ENCODE assay signal across 17 cellular contexts in the genomic region with DNA sequence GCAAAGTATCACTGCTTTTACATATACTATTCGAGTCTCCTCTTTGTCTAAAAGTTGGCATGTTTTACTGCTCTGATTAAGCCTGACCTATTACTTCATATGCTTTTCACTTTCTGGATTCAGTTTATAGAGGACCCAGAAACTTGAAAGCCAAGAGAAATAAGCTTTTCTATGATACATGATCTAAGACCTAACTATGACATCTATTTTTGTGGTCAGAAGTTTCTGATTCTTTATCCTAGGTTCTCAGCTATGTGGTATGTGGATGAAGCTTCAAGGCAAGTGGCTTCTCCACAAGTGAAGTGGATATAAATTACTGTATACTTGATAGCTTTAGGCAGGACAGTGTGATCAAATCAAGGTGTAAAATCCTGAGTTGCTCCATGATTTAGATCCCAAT. TPM values are rescaled to one million over a fixed set of nuclear protein-coding genes. Genes with fewer than 3 reads are reported as not detected.
DNase-seq lines count a peak whose midpoint lies in the region; ATAC-seq and TF ChIP-seq lines count a peak whose summit lies in the region.
"Had no signal": no experiment of that assay in that cellular context is flagged by ENCODE, and none has a peak within 500 bp of the region (broad histone marks: within the 10 kb centered on the region; RNA-seq: fewer than 3 reads in every experiment).

No MANE protein-coding gene starts in this region.

- H3K9me3 ChIP-seq in PC-3 (ENCODE audit: low read length) = no peaks in the 10 kb centered on the region
- H3K9me3 ChIP-seq: psoas muscle, vagina had no signal

- H3K4me3 ChIP-seq in AG09309 (ENCODE audit: control insufficient read depth, low read depth, low read length) (no peak overlapping the region), PC-3 (ENCODE audit: low read length) (no peak overlapping the region), coronary artery (peak overlapping the region; percentile 18)
- H3K4me3 ChIP-seq: psoas muscle, vagina had no signal

- CTCF ChIA-PET in PC-3 (lab: Charles Lee) = no interaction called here

- POLR2A ChIA-PET in PC-3 (lab: Charles Lee; ENCODE audit: unreplicated experiment) = no interaction called here

- no peak overlapping the region for H3K9ac ChIP-seq in PC-3 (ENCODE audit: low read length)

- H3K9me2 ChIP-seq in PC-3 (replicated peaks; ENCODE audit: low read length) = no peaks in the 10 kb centered on the region

- BruUV-seq in PC-3 (replicated peaks; lab: Mats Ljungman, UMichigan) = no TSS peak

- no peak overlapping the region for H3K27ac ChIP-seq in PC-3 (ENCODE audit: low read length)
- H3K27ac ChIP-seq in coronary artery = peak overlapping the region; percentile 68 to 91
- H3K27ac ChIP-seq: psoas muscle, vagina had no signal

- DNase-seq in AG09309 (ENCODE audit: low read depth) = peak; percentile 33
- no peak for DNase-seq in PC-3
- DNase-seq in coronary artery (ENCODE audit: low spot score) = no peak
- peak; percentile 87 for DNase-seq in non-pigmented ciliary epithelial cell (ENCODE audit: low read depth)
- DNase-seq in NCI-H1436 treated with DMSO at 0.1 percent for 48 hours (lab: John Stamatoyannopoulos, UW) = no peak
- DNase-seq in activated effector memory CD4-positive, alpha-beta T cell treated with Interleukin-2 at 50 U/mL for 16 hours = no peak
- no peak for DNase-seq in stimulated activated naive CD4-positive, alpha-beta T cell treated with Interleukin-2 at 50 U/mL for 16 hours (lab: John Stamatoyannopoulos, UW)
- DNase-seq in 8988T = no peak
- DNase-seq: activated CD4-positive, alpha-beta T cell treated with anti-CD3 and anti-CD28 coated beads, Interleukin-2, amount 10 ng/mL, durations not matched to agents 7 days and 5 days; activated naive CD8-positive, alpha-beta T cell treated with anti-CD3 and anti-CD28 coated beads, Interleukin-2, amount 10 ng/mL, durations not matched to agents 7 days and 5 days; activated T-cell treated with anti-CD3 and anti-CD28 coated beads, Interleukin-2, amount 50 U/mL, for 24 hours; cerebellar nuclear complex; NCI-H1436; NCI-H510A; psoas muscle had no signal

- H3F3A ChIP-seq in PC-3 (ENCODE audit: low read length, unreplicated experiment) = no peaks in the 10 kb centered on the region

- H3K79me2 ChIP-seq in PC-3 (ENCODE audit: low read length) = peaks cover 29% of the 10 kb centered on the region; the same call in 1 of the 2 replicates

- no peak overlapping the region for H2AFZ ChIP-seq in PC-3 (ENCODE audit: low read length)

- 0 out of 2 replicates have a peak overlapping the region, but pooled peaks have one; percentile 8 for H3K4me2 ChIP-seq in PC-3 (ENCODE audit: low read length)

- H3K36me3 ChIP-seq in PC-3 (ENCODE audit: low read depth, low read length) = no peaks in the 10 kb centered on the region
- H3K36me3 ChIP-seq: vagina had no signal

- H3K27me3 ChIP-seq in PC-3 (ENCODE audit: low read length) = no peaks in the 10 kb centered on the region
- H3K27me3 ChIP-seq: vagina had no signal

- intact Hi-C loops in PC-3 (cut with micrococcal nuclease) = no loop called here

- TF ChIP-seq CTCF in AG09309 (IDR thresholded peaks at IDR 0.05; ENCODE audit: control insufficient read depth, insufficient read depth, low read depth, low read length, missing control alignments) (no peak), PC-3 (conservative IDR thresholded peaks at IDR 0.05; ENCODE audit: low read depth, low read length) (no peak), coronary artery (IDR thresholded peaks at IDR 0.05) (no peak)

- H4K20me1 ChIP-seq in PC-3 (ENCODE audit: low read length) = no peaks in the 10 kb centered on the region

- H3K4me1 ChIP-seq in PC-3 (ENCODE audit: insufficient read depth, low read length) = peaks cover 8% of the 10 kb centered on the region; the same call in 1 of the 2 replicates
- H3K4me1 ChIP-seq: psoas muscle had no signal

- ATAC-seq in PC-3 = no peak
- ATAC-seq: natural killer cell treated with Interleukin-12 subunit alpha and Interleukin-12 subunit beta and Interleukin-15 and Interleukin-18, amount 100 ng/mL, for 72 hours; psoas muscle had no signal

RNA-seq across cellular contexts. Expression of gene EDIL3, which starts 6.3 kb away (rescaled TPM):
- 11.7 and 13.8 TPM in 2 replicates for total RNA-seq in PC-3 (2014; rRNA removed)
- total RNA-seq: activated CD4-positive, alpha-beta T cell treated with anti-CD3 and anti-CD28 coated beads, Interleukin-2, amount 10 ng/mL, durations not matched to agents 7 days and 5 days; activated naive CD8-positive, alpha-beta T cell treated with anti-CD3 and anti-CD28 coated beads, Interleukin-2, amount 10 ng/mL, durations not matched to agents 7 days and 5 days; natural killer cell treated with Interleukin-12 subunit alpha and Interleukin-12 subunit beta and Interleukin-15 and Interleukin-18, amount 100 ng/mL, for 72 hours had no signal

Comparison
In these comparisons a context has a peak if more than half of its experiments do, and no peak if none do; other contexts are left out.
1. DNase-seq: peak in AG09309 (single experiment) and non-pigmented ciliary epithelial cell (single experiment); none in PC-3 (single experiment), coronary artery (single experiment), NCI-H1436 treated with DMSO at 0.1 percent for 48 hours (single experiment), activated effector memory CD4-positive, alpha-beta T cell treated with Interleukin-2 at 50 U/mL for 16 hours (single experiment), stimulated activated naive CD4-positive, alpha-beta T cell treated with Interleukin-2 at 50 U/mL for 16 hours (single experiment) and 8988T (single experiment).